In the genomic region with DNA sequence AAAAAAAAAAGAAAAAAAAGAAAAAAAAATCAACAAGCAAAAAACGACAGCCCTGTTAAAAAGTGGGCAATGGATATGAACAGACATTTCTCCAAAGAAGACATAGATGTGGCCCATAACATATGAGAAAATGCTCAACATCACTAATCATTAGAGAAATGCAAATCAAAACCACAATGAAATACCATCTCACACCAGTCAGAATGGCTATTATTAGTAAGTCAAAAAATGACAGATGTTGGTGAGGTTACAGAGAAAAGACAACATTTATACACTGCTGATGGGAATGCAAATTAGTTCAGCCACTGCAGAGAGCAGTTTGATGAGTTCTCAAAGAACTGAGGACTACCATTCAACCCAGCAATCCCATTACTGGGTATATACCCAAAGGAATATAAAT, we compare ENCODE assay signal across 8 cellular contexts.
DNase-seq lines count a peak whose midpoint lies in the region; ATAC-seq and TF ChIP-seq lines count a peak whose summit lies in the region.
"Not testable (repeated sequence)": the region's sequence is repeated elsewhere in the genome, so short reads cannot be mapped to it uniquely, and the experiment has no call there.

No MANE protein-coding gene starts in this region.

- DNase-seq in GM12865 (ENCODE audit: low read depth), result peak; percentile 20
- peak; percentile 4 for DNase-seq in M059J (ENCODE audit: low read depth)
- DNase-seq in myocyte (ENCODE audit: low read depth), result peak; percentile 11

- ATAC-seq in GM18858 (IDR thresholded peaks at IDR 0.05; ENCODE audit: unreplicated experiment) (peak; percentile 57), GM19395 (IDR thresholded peaks at IDR 0.05; ENCODE audit: unreplicated experiment) (peak; percentile 67), HG02678 (IDR thresholded peaks at IDR 0.05; ENCODE audit: unreplicated experiment) (peak; percentile 47), HG03060 (IDR thresholded peaks at IDR 0.05; ENCODE audit: low read depth, unreplicated experiment) (peak; percentile 67), HG03354 (IDR thresholded peaks at IDR 0.05; ENCODE audit: poor library complexity, severe bottlenecking, unreplicated experiment) (peak; percentile 81)

- TF ChIP-seq CTCF in GM12865 (IDR thresholded peaks at IDR 0.05; ENCODE audit: insufficient read depth, low read depth, low read length, missing control alignments), result not testable (repeated sequence)

- H3K4me3 ChIP-seq in GM12865 (ENCODE audit: low read depth, low read length), result not testable (repeated sequence)
